Comparison of ENCODE assay signal across 25 cellular contexts in genomic region chr7:5550385-5550784, GRCh38. TPM values are rescaled to one million over a fixed set of nuclear protein-coding genes. Genes with fewer than 3 reads are reported as not detected.
DNase-seq lines count a peak whose midpoint lies in the region; ATAC-seq and TF ChIP-seq lines count a peak whose summit lies in the region.
"Had no signal": no experiment of that assay in that cellular context is flagged by ENCODE, and none has a peak within 500 bp of the region (broad histone marks: within the 10 kb centered on the region; RNA-seq: fewer than 3 reads in every experiment).

No MANE protein-coding gene starts in this region.

- no peak for ATAC-seq in SK-N-SH treated with all-trans-retinoic acid at 6 μM for 48 hours
- ATAC-seq in stimulated activated effector memory CD8-positive, alpha-beta T cell treated with anti-CD3 and anti-CD28 coated beads, Interleukin-12 subunit alpha, Interleukin-12 subunit beta, amount 100 ng/mL, for 72 hours = no peak
- ATAC-seq: Panc1, Right ventricle myocardium inferior had no signal

- no peak overlapping the region for H3K9ac ChIP-seq in SK-N-SH

- H3K27ac ChIP-seq in SK-N-SH (ENCODE audit: low read depth in 2 of 2, low read length in 1 of 2) (no peak overlapping the region), RWPE1 (peak overlapping the region; percentile 100), left ventricle myocardium inferior (replicated peaks) (no peak overlapping the region)
- H3K27ac ChIP-seq: 22Rv1 had no signal

- CTCF ChIA-PET in SK-N-SH (lab: Yijun Ruan, JAX) = interaction anchor here (0.6 to 3.3 kb wide), 5 partner anchors 9 to 177 kb away, joined by 3 to 17 read pairs (median 3); no protein-coding TSS in a partner anchor
- CTCF ChIA-PET in RWPE1 (lab: Yijun Ruan, JAX) = no interaction called here

- H3K36me3 ChIP-seq in SK-N-SH (replicated peaks in 1 of 2; ENCODE audit: control insufficient read depth in 1 of 2, insufficient read depth in 2 of 2, low read length in 1 of 2) (no peaks in the 10 kb centered on the region), left ventricle myocardium inferior (no peaks in the 10 kb centered on the region)
- H3K36me3 ChIP-seq: BLaER1 treated with 17β-estradiol and CSF1 and Interleukin-3, amounts not matched to agents 10 nM and 100 nM; SJSA1 had no signal

- H3K9me3 Mint-ChIP-seq in stimulated activated effector memory CD8-positive, alpha-beta T cell treated with anti-CD3 and anti-CD28 coated beads, Interleukin-12 subunit alpha, Interleukin-12 subunit beta, amount 100 ng/mL, for 72 hours = no peaks in the 10 kb centered on the region
- H3K9me3 Mint-ChIP-seq: H9, HFFc6 had no signal

- no peaks in the 10 kb centered on the region for H4K20me1 ChIP-seq in SK-N-SH (ENCODE audit: insufficient read depth)
- H4K20me1 ChIP-seq: BLaER1 treated with 17β-estradiol and CSF1 and Interleukin-3, amounts not matched to agents 10 nM and 100 nM had no signal

- H3K4me1 ChIP-seq in SK-N-SH (ENCODE audit: control insufficient read depth in 1 of 2, insufficient read depth in 2 of 2, low read depth in 1 of 2, low read length in 1 of 2) (peaks cover 2 to 7% of the 10 kb centered on the region in 2 experiments; a peak in 3 of 4 replicates), left ventricle myocardium inferior (peaks cover 22% of the 10 kb centered on the region)

- DNase-seq in SK-N-SH (peak; percentile 27), RWPE1 (ENCODE audit: low spot score) (no peak), iPS-NIHi11 (ENCODE audit: low spot score) (peak; percentile 4), iPS-NIHi7 (ENCODE audit: extremely low spot score) (no peak), NCI-H82 treated with DMSO at 0.1 percent for 48 hours (lab: John Stamatoyannopoulos, UW; ENCODE audit: unreplicated experiment) (no peak), left ventricle myocardium inferior (no peak)
- no peak for DNase-seq in stimulated activated effector memory CD8-positive, alpha-beta T cell treated with anti-CD3 and anti-CD28 coated beads, Interleukin-12 subunit alpha, Interleukin-12 subunit beta, amount 100 ng/mL, for 72 hours (ENCODE audit: low spot score in 2 of 2)
- DNase-seq: CD4-positive, alpha-beta memory T cell; DMS53; EL; H9; HFFc6; KBM-7; NCI-H1092 treated with DMSO at 0.1 percent for 48 hours; NCI-H1436 treated with DMSO at 0.1 percent for 48 hours; NCI-H1930; NCI-H2227 treated with DMSO at 0.1 percent for 48 hours; NCI-H510A; SW 1271 had no signal

- H3K9me2 ChIP-seq in SK-N-SH = no peaks in the 10 kb centered on the region

- TF ChIP-seq EP300 in SK-N-SH (IDR thresholded peaks at IDR 0.05; ENCODE audit: borderline replicate concordance in 1 of 2, low read depth in 1 of 2, low read length in 1 of 2) = no peak

- no peak overlapping the region for H3K4me3 ChIP-seq in SK-N-SH (ENCODE audit: low read depth in 2 of 2, low read length in 1 of 2)
- no peak overlapping the region for H3K4me3 ChIP-seq in left ventricle myocardium inferior
- H3K4me3 ChIP-seq: BLaER1 treated with 17β-estradiol and CSF1 and Interleukin-3, amounts not matched to agents 10 nM and 100 nM; SJSA1 had no signal

- 98% methylated on average over 6 of the region's 6 CpGs for WGBS in SK-N-SH (ENCODE audit: low lambda C conversion rate)

- TF ChIP-seq CTCF in SK-N-SH (IDR thresholded peaks at IDR 0.05) (no peak), RWPE1 (conservative IDR thresholded peaks at IDR 0.05; ENCODE audit: low read depth) (no peak), left ventricle myocardium inferior (IDR thresholded peaks at IDR 0.05; ENCODE audit: borderline replicate concordance) (no peak)

- peak overlapping the region; percentile 24 for H3K27ac Mint-ChIP-seq in stimulated activated effector memory CD8-positive, alpha-beta T cell treated with anti-CD3 and anti-CD28 coated beads, Interleukin-12 subunit alpha, Interleukin-12 subunit beta, amount 100 ng/mL, for 72 hours
- H3K27ac Mint-ChIP-seq: H9 had no signal

- H3K4me2 ChIP-seq in SK-N-SH = no peak overlapping the region

- no peak overlapping the region for H3K4me3 Mint-ChIP-seq in stimulated activated effector memory CD8-positive, alpha-beta T cell treated with anti-CD3 and anti-CD28 coated beads, Interleukin-12 subunit alpha, Interleukin-12 subunit beta, amount 100 ng/mL, for 72 hours
- H3K4me3 Mint-ChIP-seq: H9 had no signal

- no peaks in the 10 kb centered on the region for H3K79me2 ChIP-seq in SK-N-SH (ENCODE audit: insufficient read depth)

- POLR2A ChIA-PET in SK-N-SH (lab: Yijun Ruan, JAX) (no interaction called here), RWPE1 (lab: Yijun Ruan, JAX; ENCODE audit: low non-redundant PET) (no interaction called here)

- H3K36me3 Mint-ChIP-seq in stimulated activated effector memory CD8-positive, alpha-beta T cell treated with anti-CD3 and anti-CD28 coated beads, Interleukin-12 subunit alpha, Interleukin-12 subunit beta, amount 100 ng/mL, for 72 hours = peaks cover 5% of the 10 kb centered on the region
- H3K36me3 Mint-ChIP-seq: CD4-positive, alpha-beta memory T cell had no signal

- H3K4me1 Mint-ChIP-seq in stimulated activated effector memory CD8-positive, alpha-beta T cell treated with anti-CD3 and anti-CD28 coated beads, Interleukin-12 subunit alpha, Interleukin-12 subunit beta, amount 100 ng/mL, for 72 hours = peaks cover 16% of the 10 kb centered on the region

- no peak for TF ChIP-seq RAD21 in SK-N-SH (IDR thresholded peaks at IDR 0.05; ENCODE audit: low read length)

- intact Hi-C loops in left ventricle myocardium inferior (cut with micrococcal nuclease) = no loop called here

- H3K27me3 ChIP-seq in SK-N-SH (ENCODE audit: insufficient read depth) (no peaks in the 10 kb centered on the region), left ventricle myocardium inferior (ENCODE audit: low read depth) (no peaks in the 10 kb centered on the region)
- H3K27me3 ChIP-seq: BLaER1 treated with 17β-estradiol and CSF1 and Interleukin-3, amounts not matched to agents 10 nM and 100 nM; SJSA1 had no signal

- peaks cover 13% of the 10 kb centered on the region for H3F3A ChIP-seq in SK-N-SH (replicated peaks; ENCODE audit: insufficient read depth)

- H3K9me3 ChIP-seq in SK-N-SH (no peaks in the 10 kb centered on the region), left ventricle myocardium inferior (replicated peaks) (no peaks in the 10 kb centered on the region)
- H3K9me3 ChIP-seq: BLaER1 treated with 17β-estradiol and CSF1 and Interleukin-3, amounts not matched to agents 10 nM and 100 nM; SJSA1 had no signal

- H2AFZ ChIP-seq in SK-N-SH (ENCODE audit: low read depth) = no peak overlapping the region

TF ChIP-seq in SK-N-SH, 30 proteins besides CTCF, POLR2A, EP300 and RAD21:
- no peak for TF ChIP-seq NRF1 (IDR thresholded peaks at IDR 0.05; ENCODE audit: low read depth, low read length)

TF ChIP-seq in SK-N-SH treated with all-trans-retinoic acid at 6 μM for 48 hours, 23 proteins besides CTCF, POLR2A, EP300 and RAD21:
- no peak for TF ChIP-seq ZNF565 (CRISPR knock-in tag; conservative IDR thresholded peaks at IDR 0.05; ENCODE audit: low read depth)
- TF ChIP-seq ZNF70 (CRISPR knock-in tag; IDR thresholded peaks at IDR 0.05) = no peak
- no peak for TF ChIP-seq CREB5 (CRISPR knock-in tag; IDR thresholded peaks at IDR 0.05; ENCODE audit: low read depth)

RNA-seq across cellular contexts. Expression of gene ACTB, which starts 20.0 kb away (rescaled TPM):
- 2,583 and 4,707 TPM in 2 replicates for polyA plus RNA-seq in SK-N-SH (2012; rRNA removed)
- 3,036 and 4,390 TPM in 2 replicates for polyA plus RNA-seq in SK-N-SH (2012; cell fraction: cytosol; rRNA removed)
- polyA plus RNA-seq in SK-N-SH (2012; cell fraction: nucleus; rRNA removed) = 4,302 and 8,336 TPM in 2 replicates
- 633 TPM for total RNA-seq in left ventricle myocardium inferior

RNA-seq across cellular contexts. Expression of gene FBXL18, which starts 36.8 kb away (rescaled TPM):
- 5.7 and 6.0 TPM in 2 replicates for polyA plus RNA-seq in SK-N-SH (2012; rRNA removed)
- 2.1 and 3.7 TPM in 2 replicates for polyA plus RNA-seq in SK-N-SH (2012; cell fraction: cytosol; rRNA removed)
- 10.9 and 11.2 TPM in 2 replicates for polyA plus RNA-seq in SK-N-SH (2012; cell fraction: nucleus; rRNA removed)
- total RNA-seq in left ventricle myocardium inferior = 6.2 TPM

RNA-seq across cellular contexts. Expression of gene FSCN1, which starts 42.2 kb away (rescaled TPM):
- 222 and 287 TPM in 2 replicates for polyA plus RNA-seq in SK-N-SH (2012; rRNA removed)
- 108 and 201 TPM in 2 replicates for polyA plus RNA-seq in SK-N-SH (2012; cell fraction: cytosol; rRNA removed)
- 255 and 304 TPM in 2 replicates for polyA plus RNA-seq in SK-N-SH (2012; cell fraction: nucleus; rRNA removed)
- 13.4 TPM for total RNA-seq in left ventricle myocardium inferior

Comparison
In these comparisons a context has a peak if more than half of its experiments do, and no peak if none do; other contexts are left out.
1. DNase-seq: peak in SK-N-SH (single experiment) and iPS-NIHi11 (single experiment); none in RWPE1 (single experiment), stimulated activated effector memory CD8-positive, alpha-beta T cell treated with anti-CD3 and anti-CD28 coated beads, Interleukin-12 subunit alpha, Interleukin-12 subunit beta, amount 100 ng/mL, for 72 hours (0 of 2), iPS-NIHi7 (single experiment), NCI-H82 treated with DMSO at 0.1 percent for 48 hours (single experiment) and left ventricle myocardium inferior (single experiment).